17 cellular contexts compared by ENCODE assay signal in genomic region chr6:31645325-31645724, GRCh38. TPM values are rescaled to one million over a fixed set of nuclear protein-coding genes. Genes with fewer than 3 reads are reported as not detected.
DNase-seq lines count a peak whose midpoint lies in the region; ATAC-seq and TF ChIP-seq lines count a peak whose summit lies in the region.
"Had no signal": no experiment of that assay in that cellular context is flagged by ENCODE, and none has a peak within 500 bp of the region (broad histone marks: within the 10 kb centered on the region; RNA-seq: fewer than 3 reads in every experiment).

No MANE protein-coding gene starts in this region.

- H3K27me3 Mint-ChIP-seq in natural killer cell (ENCODE audit: low read depth in 2 of 2): no peaks in the 10 kb centered on the region
- no peaks in the 10 kb centered on the region for H3K27me3 Mint-ChIP-seq in natural killer cell treated with Interleukin-12 subunit alpha and Interleukin-12 subunit beta and Interleukin-15 and Interleukin-18, amount 100 ng/mL, for 72 hours
- H3K27me3 Mint-ChIP-seq in activated CD8-positive, alpha-beta T cell treated with anti-CD3 and anti-CD28 coated beads, Interleukin-2, amount 10 ng/mL, durations not matched to agents 7 days and 5 days (ENCODE audit: low read depth): no peaks in the 10 kb centered on the region
- peaks cover 3% of the 10 kb centered on the region for H3K27me3 Mint-ChIP-seq in glutamatergic neuron (ENCODE audit: unreplicated experiment)

- DNase-seq in natural killer cell (no peak), glutamatergic neuron (no peak), SW480 (ENCODE audit: low spot score) (no peak), mesendoderm (no peak)
- DNase-seq in natural killer cell treated with Interleukin-12 subunit alpha and Interleukin-12 subunit beta and Interleukin-15 and Interleukin-18, amount 100 ng/mL, for 72 hours (ENCODE audit: low spot score): no peak
- no peak for DNase-seq in activated CD8-positive, alpha-beta T cell treated with anti-CD3 and anti-CD28 coated beads, Interleukin-2, amount 10 ng/mL, durations not matched to agents 7 days and 5 days
- DNase-seq: AML-193, DMS 273 treated with DMSO at 0.1 percent for 48 hours, GM23248, MG63, NCI-H1105, NCI-H1694 treated with DMSO at 0.1 percent for 48 hours, NCI-H446, NCI-H748 treated with DMSO at 0.1 percent for 48 hours, Peyer's patch, Right ventricle myocardium superior had no signal

- H3K4me1 Mint-ChIP-seq in natural killer cell (peaks cover 16 to 19% of the 10 kb centered on the region in 2 donors), glutamatergic neuron (ENCODE audit: low read depth, unreplicated experiment) (peaks cover 6% of the 10 kb centered on the region)
- H3K4me1 Mint-ChIP-seq in natural killer cell treated with Interleukin-12 subunit alpha and Interleukin-12 subunit beta and Interleukin-15 and Interleukin-18, amount 100 ng/mL, for 72 hours (ENCODE audit: low read depth in 2 of 2): peaks cover 5 to 22% of the 10 kb centered on the region in 2 donors
- peaks cover 28% of the 10 kb centered on the region for H3K4me1 Mint-ChIP-seq in activated CD8-positive, alpha-beta T cell treated with anti-CD3 and anti-CD28 coated beads, Interleukin-2, amount 10 ng/mL, durations not matched to agents 7 days and 5 days (ENCODE audit: low read depth)

- H3K9me3 Mint-ChIP-seq in natural killer cell: no peaks in the 10 kb centered on the region
- H3K9me3 Mint-ChIP-seq in natural killer cell treated with Interleukin-12 subunit alpha and Interleukin-12 subunit beta and Interleukin-15 and Interleukin-18, amount 100 ng/mL, for 72 hours: no peaks in the 10 kb centered on the region
- H3K9me3 Mint-ChIP-seq in activated CD8-positive, alpha-beta T cell treated with anti-CD3 and anti-CD28 coated beads, Interleukin-2, amount 10 ng/mL, durations not matched to agents 7 days and 5 days (ENCODE audit: insufficient read depth): no peaks in the 10 kb centered on the region
- peaks cover 8% of the 10 kb centered on the region for H3K9me3 Mint-ChIP-seq in glutamatergic neuron (ENCODE audit: unreplicated experiment)

- no peak overlapping the region for H3K4me2 ChIP-seq in mesendoderm (ENCODE audit: low read length)

- no peaks in the 10 kb centered on the region for H3K4me1 ChIP-seq in mesendoderm (ENCODE audit: control insufficient read depth, low read depth, low read length)
- H3K4me1 ChIP-seq: Peyer's patch had no signal

- H3K36me3 Mint-ChIP-seq in natural killer cell: peaks cover 7% of the 10 kb centered on the region
- peaks cover 29% of the 10 kb centered on the region for H3K36me3 Mint-ChIP-seq in natural killer cell treated with Interleukin-12 subunit alpha and Interleukin-12 subunit beta and Interleukin-15 and Interleukin-18, amount 100 ng/mL, for 72 hours
- H3K36me3 Mint-ChIP-seq in activated CD8-positive, alpha-beta T cell treated with anti-CD3 and anti-CD28 coated beads, Interleukin-2, amount 10 ng/mL, durations not matched to agents 7 days and 5 days (ENCODE audit: low read depth): peaks cover 69% of the 10 kb centered on the region
- H3K36me3 Mint-ChIP-seq in glutamatergic neuron (ENCODE audit: unreplicated experiment): no peaks in the 10 kb centered on the region

- no peaks in the 10 kb centered on the region for H3K27me3 ChIP-seq in mesendoderm (ENCODE audit: insufficient read depth, low read length, poor library complexity)
- H3K27me3 ChIP-seq: MG63, Peyer's patch had no signal

- no peak overlapping the region for H3K27ac ChIP-seq in mesendoderm (ENCODE audit: low read depth, low read length)
- H3K27ac ChIP-seq: GM23248, Peyer's patch had no signal

- H3K4me3 ChIP-seq in mesendoderm (ENCODE audit: low read length): no peak overlapping the region
- H3K4me3 ChIP-seq: GM23248, MG63, Peyer's patch had no signal

- H3K79me2 ChIP-seq in mesendoderm (ENCODE audit: control insufficient read depth, insufficient read depth, low read length): peaks cover 5% of the 10 kb centered on the region

- peaks cover 24% of the 10 kb centered on the region for H3K36me3 ChIP-seq in mesendoderm (ENCODE audit: control insufficient read depth, insufficient read depth, low read length)

- intact Hi-C loops in natural killer cell (cut with micrococcal nuclease): no loop called here

- no peak overlapping the region for H2BK5ac ChIP-seq in mesendoderm (ENCODE audit: low read length)

- no peak overlapping the region for H3K18ac ChIP-seq in mesendoderm (ENCODE audit: low read length)

- no peak overlapping the region for H2AK5ac ChIP-seq in mesendoderm (ENCODE audit: low read length)

- H3K27ac Mint-ChIP-seq in natural killer cell (peak overlapping the region; percentile 29 to 46), glutamatergic neuron (ENCODE audit: unreplicated experiment) (peak overlapping the region; percentile 34)
- H3K27ac Mint-ChIP-seq in natural killer cell treated with Interleukin-12 subunit alpha and Interleukin-12 subunit beta and Interleukin-15 and Interleukin-18, amount 100 ng/mL, for 72 hours: peak overlapping the region in 1 of 2 donors; percentile 73
- peak overlapping the region; percentile 10 for H3K27ac Mint-ChIP-seq in activated CD8-positive, alpha-beta T cell treated with anti-CD3 and anti-CD28 coated beads, Interleukin-2, amount 10 ng/mL, durations not matched to agents 7 days and 5 days

- CTCF ChIA-PET in activated CD8-positive, alpha-beta T cell treated with anti-CD3 and anti-CD28 coated beads, Interleukin-2, amount 10 ng/mL, durations not matched to agents 7 days and 5 days (lab: Charles Lee): no interaction called here

- no peak overlapping the region for H4K5ac ChIP-seq in mesendoderm (ENCODE audit: low read length)

- POLR2A ChIA-PET in activated CD8-positive, alpha-beta T cell treated with anti-CD3 and anti-CD28 coated beads, Interleukin-2, amount 10 ng/mL, durations not matched to agents 7 days and 5 days (lab: Charles Lee): interaction anchor here (2.5 kb wide), 1 partner anchor 20 kb away, joined by 7 read pairs; the partner anchor contains the start of gene GPANK1

- H2BK120ac ChIP-seq in mesendoderm (ENCODE audit: low read depth, low read length): no peak overlapping the region

- H3K56ac ChIP-seq in mesendoderm (ENCODE audit: low read length): no peak overlapping the region

- no peak overlapping the region for H2BK15ac ChIP-seq in mesendoderm (replicated peaks; ENCODE audit: low read depth)

- peaks cover 12% of the 10 kb centered on the region for H3K79me1 ChIP-seq in mesendoderm (ENCODE audit: low read length)

- no peak overlapping the region for H4K8ac ChIP-seq in mesendoderm (ENCODE audit: low read depth, low read length)

- H3K23ac ChIP-seq in mesendoderm (ENCODE audit: low read length): no peak overlapping the region

- WGBS in mesendoderm (ENCODE audit: extremely low coverage, insufficient coverage, low lambda C conversion rate): no CpG with 5 or more reads among the region's 9 CpGs

- H3K4ac ChIP-seq in mesendoderm (ENCODE audit: low read depth, low read length): no peak overlapping the region

- H3K9ac ChIP-seq in mesendoderm (ENCODE audit: low read length): no peak overlapping the region
- H3K9ac ChIP-seq: GM23248 had no signal

- ATAC-seq in natural killer cell (no peak), HG02884 (IDR thresholded peaks at IDR 0.05; ENCODE audit: unreplicated experiment) (no peak)
- ATAC-seq in natural killer cell treated with Interleukin-12 subunit alpha and Interleukin-12 subunit beta and Interleukin-15 and Interleukin-18, amount 100 ng/mL, for 72 hours: no peak
- ATAC-seq in activated CD8-positive, alpha-beta T cell treated with anti-CD3 and anti-CD28 coated beads, Interleukin-2, amount 10 ng/mL, durations not matched to agents 7 days and 5 days: no peak

- H3K4me3 Mint-ChIP-seq in natural killer cell: no peak overlapping the region
- no peak overlapping the region for H3K4me3 Mint-ChIP-seq in natural killer cell treated with Interleukin-12 subunit alpha and Interleukin-12 subunit beta and Interleukin-15 and Interleukin-18, amount 100 ng/mL, for 72 hours
- no peak overlapping the region for H3K4me3 Mint-ChIP-seq in activated CD8-positive, alpha-beta T cell treated with anti-CD3 and anti-CD28 coated beads, Interleukin-2, amount 10 ng/mL, durations not matched to agents 7 days and 5 days
- H3K4me3 Mint-ChIP-seq in glutamatergic neuron (ENCODE audit: unreplicated experiment): no peak overlapping the region

- TF ChIP-seq CTCF in natural killer cell (IDR thresholded peaks at IDR 0.05): no peak
- no peak for TF ChIP-seq CTCF in glutamatergic neuron (IDR thresholded peaks at IDR 0.05; ENCODE audit: partially characterized antibody, unreplicated experiment)

RNA-seq across cellular contexts. Expression of gene BAG6, which starts 7.1 kb away (rescaled TPM):
- total RNA-seq in natural killer cell (100 to 1,000 TPM; 264 to 303 (median 274) TPM), glutamatergic neuron (ENCODE audit: unreplicated experiment) (804 TPM)
- total RNA-seq in natural killer cell treated with Interleukin-12 subunit alpha and Interleukin-12 subunit beta and Interleukin-15 and Interleukin-18, amount 100 ng/mL, for 72 hours: 100 to 1,000 TPM; 284 to 337 TPM
- 100 to 1,000 TPM; 259 to 267 TPM for total RNA-seq in activated CD8-positive, alpha-beta T cell treated with anti-CD3 and anti-CD28 coated beads, Interleukin-2, amount 10 ng/mL, durations not matched to agents 7 days and 5 days
- 167 TPM for polyA plus RNA-seq in mesendoderm (2013, experiment 1 of 2)
- 166 TPM for polyA plus RNA-seq in mesendoderm (2013, experiment 2 of 2)

RNA-seq across cellular contexts. Expression of gene APOM, which starts 10.4 kb away (rescaled TPM):
- total RNA-seq in natural killer cell (1 to 10 TPM; 2.6 to 2.8 (median 2.7) TPM), glutamatergic neuron (ENCODE audit: unreplicated experiment) (1.5 TPM)
- total RNA-seq in natural killer cell treated with Interleukin-12 subunit alpha and Interleukin-12 subunit beta and Interleukin-15 and Interleukin-18, amount 100 ng/mL, for 72 hours: 1 to 10 TPM in 1 of 2 donors, under 1 TPM in 1; 0.76 to 1.3 TPM
- total RNA-seq in activated CD8-positive, alpha-beta T cell treated with anti-CD3 and anti-CD28 coated beads, Interleukin-2, amount 10 ng/mL, durations not matched to agents 7 days and 5 days: 1 to 10 TPM; 3.2 to 5.1 TPM
- polyA plus RNA-seq in mesendoderm (2013, experiment 1 of 2): 3.3 TPM
- polyA plus RNA-seq in mesendoderm (2013, experiment 2 of 2): 3.5 TPM

RNA-seq across cellular contexts. Expression of gene C6orf47, which starts 15.3 kb away (rescaled TPM):
- total RNA-seq in natural killer cell: 10 to 100 TPM; 25.9 to 29.9 (median 27.4) TPM
- 10 to 100 TPM; 26.9 to 34.0 TPM for total RNA-seq in natural killer cell treated with Interleukin-12 subunit alpha and Interleukin-12 subunit beta and Interleukin-15 and Interleukin-18, amount 100 ng/mL, for 72 hours
- 10 to 100 TPM; 22.5 to 23.8 TPM for total RNA-seq in activated CD8-positive, alpha-beta T cell treated with anti-CD3 and anti-CD28 coated beads, Interleukin-2, amount 10 ng/mL, durations not matched to agents 7 days and 5 days
- 28.8 TPM for total RNA-seq in glutamatergic neuron (ENCODE audit: unreplicated experiment)
- polyA plus RNA-seq in mesendoderm (2013, experiment 1 of 2): 7.4 TPM
- 7.6 TPM for polyA plus RNA-seq in mesendoderm (2013, experiment 2 of 2)

RNA-seq across cellular contexts. Expression of gene GPANK1, which starts 19.5 kb away (rescaled TPM):
- total RNA-seq in natural killer cell: 10 to 100 TPM; 16.0 to 20.3 (median 18.2) TPM
- total RNA-seq in natural killer cell treated with Interleukin-12 subunit alpha and Interleukin-12 subunit beta and Interleukin-15 and Interleukin-18, amount 100 ng/mL, for 72 hours: 10 to 100 TPM; 34.5 to 40.9 TPM
- total RNA-seq in activated CD8-positive, alpha-beta T cell treated with anti-CD3 and anti-CD28 coated beads, Interleukin-2, amount 10 ng/mL, durations not matched to agents 7 days and 5 days: 10 to 100 TPM; 29.0 to 34.7 TPM
- total RNA-seq in glutamatergic neuron (ENCODE audit: unreplicated experiment): 30.1 TPM
- polyA plus RNA-seq in mesendoderm (2013, experiment 1 of 2): 51.9 TPM
- polyA plus RNA-seq in mesendoderm (2013, experiment 2 of 2): 51.4 TPM

RNA-seq across cellular contexts. Expression of gene CSNK2B, which starts 20.6 kb away (rescaled TPM):
- total RNA-seq in natural killer cell (100 to 1,000 TPM; 140 to 157 (median 141) TPM), glutamatergic neuron (ENCODE audit: unreplicated experiment) (214 TPM)
- total RNA-seq in natural killer cell treated with Interleukin-12 subunit alpha and Interleukin-12 subunit beta and Interleukin-15 and Interleukin-18, amount 100 ng/mL, for 72 hours: 100 to 1,000 TPM; 205 to 247 TPM
- 100 to 1,000 TPM; 233 to 250 TPM for total RNA-seq in activated CD8-positive, alpha-beta T cell treated with anti-CD3 and anti-CD28 coated beads, Interleukin-2, amount 10 ng/mL, durations not matched to agents 7 days and 5 days
- polyA plus RNA-seq in mesendoderm (2013, experiment 1 of 2): 302 TPM
- 314 TPM for polyA plus RNA-seq in mesendoderm (2013, experiment 2 of 2)
